ENCODE assay signal across 8 cellular contexts in genomic region chr14:24160499-24160849, GRCh38. TPM values are rescaled to one million over a fixed set of nuclear protein-coding genes. Genes with fewer than 3 reads are reported as not detected.
DNase-seq lines count a peak whose midpoint lies in the region; ATAC-seq and TF ChIP-seq lines count a peak whose summit lies in the region.

No MANE protein-coding gene starts in this region.

- no peak overlapping the region for H3K27ac ChIP-seq in Panc1 (ENCODE audit: low read length)
- H3K27ac ChIP-seq in fibroblast of lung (ENCODE audit: insufficient read depth, low read length): peak overlapping the region; percentile 91
- peak overlapping the region; percentile 85 to 90 (median 89) for H3K27ac ChIP-seq in gastrocnemius medialis

- CTCF ChIA-PET in Panc1 (lab: Charles Lee): interaction anchor here (1.1 to 1.2 kb wide), 2 partner anchors 25 to 102 kb away, joined by 3 to 5 read pairs; partner anchors contain the start of gene PSME1

- no peak overlapping the region for H3K9ac ChIP-seq in fibroblast of lung (ENCODE audit: insufficient read depth, low read length)

- H4K20me1 ChIP-seq in fibroblast of lung (ENCODE audit: control insufficient read depth, extremely low read depth, insufficient read depth, low read length): no peaks in the 10 kb centered on the region

- TF ChIP-seq CTCF in GM12865 (IDR thresholded peaks at IDR 0.05; ENCODE audit: insufficient read depth, low read depth, low read length, missing control alignments) (no peak), Panc1 (IDR thresholded peaks at IDR 0.05) (no peak), fibroblast of lung (conservative IDR thresholded peaks at IDR 0.05 in 1 of 2, IDR thresholded peaks at IDR 0.05 in 1 of 2; ENCODE audit: low read depth in 1 of 2, low read length in 2 of 2) (no peak), gastrocnemius medialis (IDR thresholded peaks at IDR 0.05 in 4 of 5, conservative IDR thresholded peaks at IDR 0.05 in 1 of 5) (no peak)

- no peak overlapping the region for H2AFZ ChIP-seq in fibroblast of lung (ENCODE audit: low read length)

- H3K79me2 ChIP-seq in fibroblast of lung (ENCODE audit: control insufficient read depth, insufficient read depth, low read length): peaks cover 19% of the 10 kb centered on the region

- ATAC-seq in Panc1 (peak; percentile 37), gastrocnemius medialis (no peak), HG02610 (IDR thresholded peaks at IDR 0.05; ENCODE audit: unreplicated experiment) (no peak), HG03095 (IDR thresholded peaks at IDR 0.05; ENCODE audit: unreplicated experiment) (no peak)

- in situ Hi-C loops in Panc1 (cut with HindIII; ENCODE audit: low pct_unique_long_range_greater_than_20kb, low sequenced_read_pairs): no loop called here
- in situ Hi-C loops in gastrocnemius medialis (cut with MboI; ENCODE audit: low sequenced_read_pairs in 4 of 4): loop anchor here in 1 of 4 donors (5.0 kb wide), 1 partner anchor 103 kb away; no protein-coding TSS in a partner anchor

- H3K9me3 ChIP-seq in Panc1 (ENCODE audit: control insufficient read depth, insufficient read depth, low read depth, low read length) (no peaks in the 10 kb centered on the region), fibroblast of lung (ENCODE audit: control insufficient read depth, insufficient read depth, low read depth, low read length) (no peaks in the 10 kb centered on the region), gastrocnemius medialis (no peaks in the 10 kb centered on the region)

- H3K36me3 ChIP-seq in Panc1 (ENCODE audit: control insufficient read depth, insufficient read depth, low read length) (no peaks in the 10 kb centered on the region; the same call in 1 of the 2 replicates), fibroblast of lung (ENCODE audit: control insufficient read depth, insufficient read depth, low read length) (peaks cover 40% of the 10 kb centered on the region), gastrocnemius medialis (peaks cover 0 to 74% of the 10 kb centered on the region in 2 donors)

- POLR2A ChIA-PET in Panc1 (lab: Charles Lee): no interaction called here

- H3K4me3 ChIP-seq in GM12865 (ENCODE audit: low read depth, low read length) (peak overlapping the region; percentile 97), Panc1 (ENCODE audit: low read depth in 2 of 2, low read length in 2 of 2) (no peak overlapping the region), fibroblast of lung (replicated peaks in 1 of 4; ENCODE audit: control extremely low read depth in 1 of 4, insufficient read depth in 1 of 4, low read depth in 3 of 4, low read length in 4 of 4) (no peak overlapping the region), gastrocnemius medialis (no peak overlapping the region)

- intact Hi-C loops in Panc1 (cut with micrococcal nuclease; ENCODE audit: unreplicated experiment) (no loop called here), gastrocnemius medialis (cut with DNase I; ENCODE audit: low total_unique reads) (loop anchor here (2.0 to 10.0 kb wide), 4 partner anchors 46 to 134 kb away; partner anchors contain the start of genes DCAF11, DHRS1, NOP9 and NRL)

- no peak for TF ChIP-seq POLR2A in gastrocnemius medialis (IDR thresholded peaks at IDR 0.05)

- no peak overlapping the region for H3K4me2 ChIP-seq in fibroblast of lung (ENCODE audit: extremely low read depth, insufficient read depth, low read length)

- H3K27me3 ChIP-seq in Panc1 (ENCODE audit: control insufficient read depth, insufficient read depth, low read length): no peaks in the 10 kb centered on the region
- H3K27me3 ChIP-seq in fibroblast of lung (ENCODE audit: control insufficient read depth, insufficient read depth, low read length): no peaks in the 10 kb centered on the region
- H3K27me3 ChIP-seq in gastrocnemius medialis: no peaks in the 10 kb centered on the region

- no TSS peak for BruUV-seq in Panc1 (replicated peaks; lab: Mats Ljungman, UMichigan)

- no peak for DNase-seq in GM12865 (ENCODE audit: low read depth)
- DNase-seq in Panc1 (ENCODE audit: low read depth, low spot score): no peak
- DNase-seq in fibroblast of lung (ENCODE audit: low read depth in 2 of 2): no peak
- DNase-seq in gastrocnemius medialis: no peak
- no peak for DNase-seq in SKM-1 (lab: John Stamatoyannopoulos, UW; ENCODE audit: unreplicated experiment)
- no peak for DNase-seq in SW 1271 (lab: John Stamatoyannopoulos, UW)

- H3K4me1 ChIP-seq in Panc1 (ENCODE audit: control insufficient read depth, insufficient read depth, low read length) (peaks cover 4% of the 10 kb centered on the region), fibroblast of lung (ENCODE audit: control insufficient read depth, extremely low read depth, insufficient read depth, low read length) (peaks cover 10% of the 10 kb centered on the region), gastrocnemius medialis (peaks cover 23 to 30% of the 10 kb centered on the region in 2 donors)

RNA-seq across cellular contexts. Expression of gene IRF9, which starts 0.6 kb away (rescaled TPM):
- total RNA-seq in Panc1 (2021; ENCODE audit: unreplicated experiment) (24.5 TPM), fibroblast of lung (110 and 142 TPM in 2 replicates), gastrocnemius medialis (10 to 100 TPM in 3 of 4 donors, 1 to 10 TPM in 1; 6.5 to 36.7 (median 11.9) TPM)
- 27.1 TPM for polyA plus RNA-seq in Panc1 (2012; ENCODE audit: insufficient read length)
- 70.4 and 79.9 TPM in 2 replicates for polyA plus RNA-seq in fibroblast of lung
- 56.6 and 71.6 TPM in 2 replicates for polyA plus RNA-seq in fibroblast of lung (2012)
- polyA minus RNA-seq in fibroblast of lung (ENCODE audit: low replicate concordance): 89.8 and 121 TPM in 2 replicates

RNA-seq across cellular contexts. Expression of gene REC8, which starts 11.4 kb away (rescaled TPM):
- total RNA-seq in Panc1 (2021; ENCODE audit: unreplicated experiment): 9.8 TPM
- 5.9 TPM for polyA plus RNA-seq in Panc1 (2012; ENCODE audit: insufficient read length)
- total RNA-seq in fibroblast of lung: 0.51 and 1.8 TPM in 2 replicates
- 1.5 and 2.2 TPM in 2 replicates for polyA plus RNA-seq in fibroblast of lung
- polyA plus RNA-seq in fibroblast of lung (2012): 2.6 and 3.3 TPM in 2 replicates
- 1.6 and 2.9 TPM in 2 replicates for polyA minus RNA-seq in fibroblast of lung (ENCODE audit: low replicate concordance)
- total RNA-seq in gastrocnemius medialis: 1 to 10 TPM in 1 of 4 donors, under 1 TPM in 2, not detected in 1; 0.27 to 3.1 (median 0.82) TPM

RNA-seq across cellular contexts. Expression of gene RNF31, which starts 13.2 kb away (rescaled TPM):
- total RNA-seq in Panc1 (2021; ENCODE audit: unreplicated experiment) (48.6 TPM), fibroblast of lung (25.4 and 30.3 TPM in 2 replicates), gastrocnemius medialis (100 to 1,000 TPM in 1 of 4 donors, 10 to 100 TPM in 3; 63.3 to 140 (median 82.4) TPM)
- 35.4 TPM for polyA plus RNA-seq in Panc1 (2012; ENCODE audit: insufficient read length)
- polyA plus RNA-seq in fibroblast of lung: 9.2 and 14.8 TPM in 2 replicates
- polyA plus RNA-seq in fibroblast of lung (2012): 27.1 and 38.2 TPM in 2 replicates
- polyA minus RNA-seq in fibroblast of lung (ENCODE audit: low replicate concordance): 100 and 211 TPM in 2 replicates

RNA-seq across cellular contexts. Expression of gene PSME2, which starts 14.1 kb away (rescaled TPM):
- total RNA-seq in Panc1 (2021; ENCODE audit: unreplicated experiment) (188 TPM), fibroblast of lung (82.7 and 148 TPM in 2 replicates), gastrocnemius medialis (10 to 100 TPM; 13.7 to 53.2 (median 21.5) TPM)
- 190 TPM for polyA plus RNA-seq in Panc1 (2012; ENCODE audit: insufficient read length)
- 132 and 175 TPM in 2 replicates for polyA plus RNA-seq in fibroblast of lung
- 219 and 238 TPM in 2 replicates for polyA plus RNA-seq in fibroblast of lung (2012)
- polyA minus RNA-seq in fibroblast of lung (ENCODE audit: low replicate concordance): 45.8 and 77.6 TPM in 2 replicates

RNA-seq across cellular contexts. Expression of gene EMC9, which starts 19.1 kb away (rescaled TPM):
- total RNA-seq in Panc1 (2021; ENCODE audit: unreplicated experiment): 42.5 TPM
- 45.0 TPM for polyA plus RNA-seq in Panc1 (2012; ENCODE audit: insufficient read length)
- 12.3 and 18.0 TPM in 2 replicates for total RNA-seq in fibroblast of lung
- 6.6 and 10.2 TPM in 2 replicates for polyA plus RNA-seq in fibroblast of lung
- polyA plus RNA-seq in fibroblast of lung (2012): 18.1 and 24.8 TPM in 2 replicates
- polyA minus RNA-seq in fibroblast of lung (ENCODE audit: low replicate concordance): 8.3 and 11.2 TPM in 2 replicates
- 10 to 100 TPM; 13.6 to 18.8 (median 16.3) TPM for total RNA-seq in gastrocnemius medialis
